Comparison of ENCODE assay signal across 13 cellular contexts in genomic region chr1:211548321-211549091, GRCh38. TPM values are rescaled to one million over a fixed set of nuclear protein-coding genes. Genes with fewer than 3 reads are reported as not detected.
A peak's percentile ranks its signal among the peaks of the same experiment; 100 is the strongest.
DNase-seq lines count a peak whose midpoint lies in the region; ATAC-seq, FAIRE-seq and TF ChIP-seq lines count a peak whose summit lies in the region.
"Had no signal": no experiment of that assay in that cellular context is flagged by ENCODE, and none has a peak within 500 bp of the region (broad histone marks: within the 10 kb centered on the region; RNA-seq: fewer than 3 reads in every experiment).

No MANE protein-coding gene starts in this region.

- POLR2A ChIA-PET in CD4-positive, alpha-beta T cell (lab: Charles Lee) = no interaction called here
- POLR2A ChIA-PET in GM12878 (lab: Charles Lee) = no interaction called here
- POLR2A ChIA-PET in naive thymus-derived CD4-positive, alpha-beta T cell (lab: Charles Lee) = no interaction called here

- FAIRE-seq in HTR-8/SVneo (lab: Jason Lieb, UNC) (peak; percentile 42), GM12878 (lab: Jason Lieb, UNC) (no peak)

- no peak overlapping the region for H3K4me2 ChIP-seq in GM12878 (ENCODE audit: control insufficient read depth, insufficient read depth)

- BruUV-seq in GM12878 (replicated peaks; lab: Mats Ljungman, UMichigan) = no TSS peak

- H3K4me1 ChIP-seq in GM12878 (ENCODE audit: control insufficient read depth, insufficient read depth, low read length) = 0 out of 2 replicates have a peak, but pooled peaks cover 3% of the 10 kb centered on the region
- H3K4me1 ChIP-seq in naive thymus-derived CD4-positive, alpha-beta T cell (ENCODE audit: control insufficient read depth in 2 of 2, insufficient read depth in 2 of 2, low read length in 2 of 2) = no peaks in the 10 kb centered on the region
- H3K4me1 ChIP-seq: right lobe of liver had no signal

- no peak overlapping the region for H3K4me3 Mint-ChIP-seq in CD4-positive, alpha-beta T cell
- peak overlapping the region in 1 of 10 donors; percentile 33 for H3K4me3 Mint-ChIP-seq in naive thymus-derived CD4-positive, alpha-beta T cell
- H3K4me3 Mint-ChIP-seq in type B pancreatic cell (no peak overlapping the region), mesothelial cell of epicardium (no peak overlapping the region)

- peaks cover 5% of the 10 kb centered on the region for H3K27me3 Mint-ChIP-seq in CD4-positive, alpha-beta T cell
- peaks cover 0 to 12% (median 0%) of the 10 kb centered on the region in 5 donors for H3K27me3 Mint-ChIP-seq in naive thymus-derived CD4-positive, alpha-beta T cell
- H3K27me3 Mint-ChIP-seq in type B pancreatic cell = no peaks in the 10 kb centered on the region
- H3K27me3 Mint-ChIP-seq in mesothelial cell of epicardium (ENCODE audit: low read depth) = no peaks in the 10 kb centered on the region

- H3K27ac Mint-ChIP-seq in CD4-positive, alpha-beta T cell = no peak overlapping the region
- no peak overlapping the region for H3K27ac Mint-ChIP-seq in naive thymus-derived CD4-positive, alpha-beta T cell
- H3K27ac Mint-ChIP-seq in type B pancreatic cell (no peak overlapping the region), mesothelial cell of epicardium (no peak overlapping the region)

- H3K4me3 ChIP-seq in GM12878 = no peak overlapping the region
- H3K4me3 ChIP-seq in naive thymus-derived CD4-positive, alpha-beta T cell (ENCODE audit: low read length) = no peak overlapping the region
- H3K4me3 ChIP-seq: adrenal gland, right lobe of liver had no signal

- SMC1A ChIA-PET in GM12878 (lab: Charles Lee; ENCODE audit: uncharacterized antibody, unreplicated experiment) = interaction anchor here (1.1 to 1.6 kb wide), 2 partner anchors 11 to 104 kb away, joined by 3 to 5 read pairs; no protein-coding TSS in a partner anchor

- H4K20me1 ChIP-seq in GM12878 (ENCODE audit: control insufficient read depth, insufficient read depth) = no peaks in the 10 kb centered on the region

- H3K9me3 Mint-ChIP-seq in CD4-positive, alpha-beta T cell = no peaks in the 10 kb centered on the region
- H3K9me3 Mint-ChIP-seq in naive thymus-derived CD4-positive, alpha-beta T cell = no peaks in the 10 kb centered on the region
- H3K9me3 Mint-ChIP-seq in type B pancreatic cell = no peaks in the 10 kb centered on the region
- no peaks in the 10 kb centered on the region for H3K9me3 Mint-ChIP-seq in mesothelial cell of epicardium

- no peaks in the 10 kb centered on the region for H3K79me2 ChIP-seq in GM12878 (ENCODE audit: control insufficient read depth, insufficient read depth, low read length)

- H3K4me1 Mint-ChIP-seq in CD4-positive, alpha-beta T cell (ENCODE audit: low read depth) = no peaks in the 10 kb centered on the region
- H3K4me1 Mint-ChIP-seq in naive thymus-derived CD4-positive, alpha-beta T cell = peaks cover 0 to 5% (median 0%) of the 10 kb centered on the region in 7 donors
- H3K4me1 Mint-ChIP-seq in type B pancreatic cell (ENCODE audit: unreplicated experiment) (no peaks in the 10 kb centered on the region), mesothelial cell of epicardium (peaks cover 12% of the 10 kb centered on the region)

- no peak overlapping the region for H3K27ac ChIP-seq in CD4-positive, alpha-beta T cell (ENCODE audit: low read depth, low read length)
- H3K27ac ChIP-seq in GM12878 (ENCODE audit: control insufficient read depth, insufficient read depth) = no peak overlapping the region
- H3K27ac ChIP-seq in naive thymus-derived CD4-positive, alpha-beta T cell (ENCODE audit: low read depth, low read length) = no peak overlapping the region
- H3K27ac ChIP-seq: adrenal gland, right lobe of liver had no signal

- no peaks in the 10 kb centered on the region for H3K36me3 ChIP-seq in GM12878 (ENCODE audit: control insufficient read depth in 2 of 2, insufficient read depth in 2 of 2, low read length in 1 of 2)
- no peaks in the 10 kb centered on the region for H3K36me3 ChIP-seq in naive thymus-derived CD4-positive, alpha-beta T cell (ENCODE audit: control insufficient read depth in 2 of 3, insufficient read depth in 3 of 3, low read length in 3 of 3)
- H3K36me3 ChIP-seq: adrenal gland, right lobe of liver had no signal

- no peaks in the 10 kb centered on the region for H3K27me3 ChIP-seq in CD4-positive, alpha-beta T cell (ENCODE audit: control insufficient read depth, insufficient read depth, low read length)
- H3K27me3 ChIP-seq in GM12878 (replicated peaks in 1 of 2; ENCODE audit: control insufficient read depth in 2 of 2, insufficient read depth in 2 of 2, low read length in 1 of 2) = no peaks in the 10 kb centered on the region; a peak in 1 of 4 replicates
- no peaks in the 10 kb centered on the region for H3K27me3 ChIP-seq in naive thymus-derived CD4-positive, alpha-beta T cell (ENCODE audit: control insufficient read depth in 2 of 2, insufficient read depth in 2 of 2, low read length in 2 of 2)
- H3K27me3 ChIP-seq: adrenal gland, right lobe of liver had no signal

- intact Hi-C loops in CD4-positive, alpha-beta T cell (cut with DNase I, micrococcal nuclease) = no loop called here
- intact Hi-C loops in GM12878 (cut with micrococcal nuclease; ENCODE audit: unreplicated experiment) = no loop called here
- intact Hi-C loops in naive thymus-derived CD4-positive, alpha-beta T cell (cut with micrococcal nuclease) = no loop called here

- RAD21 ChIA-PET in GM12878 (lab: Charles Lee; ENCODE audit: unreplicated experiment) = interaction anchor here (0.5 kb wide), 1 partner anchor 73 kb away, joined by 3 read pairs; no protein-coding TSS in a partner anchor

- H3K36me3 Mint-ChIP-seq in CD4-positive, alpha-beta T cell (ENCODE audit: low read depth) = no peaks in the 10 kb centered on the region
- H3K36me3 Mint-ChIP-seq in naive thymus-derived CD4-positive, alpha-beta T cell = no peaks in the 10 kb centered on the region
- H3K36me3 Mint-ChIP-seq in type B pancreatic cell (no peaks in the 10 kb centered on the region), mesothelial cell of epicardium (no peaks in the 10 kb centered on the region)

- TF ChIP-seq EP300 in GM12878 (IDR thresholded peaks at IDR 0.05; ENCODE audit: borderline replicate concordance in 1 of 2, control insufficient read depth in 1 of 2, low read depth in 2 of 2, low read length in 2 of 2) = no peak

- no peaks in the 10 kb centered on the region for H3K9me3 ChIP-seq in CD4-positive, alpha-beta T cell (ENCODE audit: control insufficient read depth, low read length)
- H3K9me3 ChIP-seq in GM12878 (replicated peaks; ENCODE audit: control insufficient read depth, insufficient read depth, low read length) = no peaks in the 10 kb centered on the region
- no peaks in the 10 kb centered on the region for H3K9me3 ChIP-seq in naive thymus-derived CD4-positive, alpha-beta T cell (ENCODE audit: control insufficient read depth in 2 of 3, low read length in 3 of 3)
- H3K9me3 ChIP-seq: adrenal gland, right lobe of liver had no signal

- no peak for TF ChIP-seq POLR2A in GM12878 (IDR thresholded peaks at IDR 0.05; ENCODE audit: low read depth, low read length)

- DNase-seq in CD4-positive, alpha-beta T cell = peak in 1 of 10 experiments; percentile 7
- no peak for DNase-seq in HTR-8/SVneo (ENCODE audit: insufficient read length, low spot score)
- DNase-seq in GM12878 (ENCODE audit: low read depth, low spot score) = no peak
- DNase-seq in naive thymus-derived CD4-positive, alpha-beta T cell = peak in 1 of 9 donors; percentile 26
- DNase-seq in cerebellar cortex (ENCODE audit: low spot score) = no peak
- no peak for DNase-seq in type B pancreatic cell (ENCODE audit: extremely low spot score, unreplicated experiment)
- no peak for DNase-seq in mesothelial cell of epicardium (ENCODE audit: low spot score in 2 of 2, unreplicated experiment in 2 of 2)
- DNase-seq: DMS79, glutamatergic neuron, right lobe of liver had no signal

- TF ChIP-seq CTCF in CD4-positive, alpha-beta T cell (IDR thresholded peaks at IDR 0.05) = no peak
- no peak for TF ChIP-seq CTCF in GM12878 (IDR thresholded peaks at IDR 0.05 in 2 of 3, conservative IDR thresholded peaks at IDR 0.05 in 1 of 3; ENCODE audit: control insufficient read depth in 2 of 3, extremely low read depth in 1 of 3, insufficient read depth in 1 of 3, low read depth in 3 of 3, low read length in 3 of 3)
- no peak for TF ChIP-seq CTCF in type B pancreatic cell (conservative IDR thresholded peaks at IDR 0.05)
- no peak for TF ChIP-seq CTCF in mesothelial cell of epicardium (IDR thresholded peaks at IDR 0.05; ENCODE audit: unreplicated experiment)

- in situ Hi-C loops in GM12878 (cut with MboI) = no loop called here

- 50% methylated on average over 9 of the region's 9 CpGs for WGBS in GM12878 (ENCODE audit: insufficient coverage, insufficient replicate concordance, low lambda C conversion rate, missing lambda C conversion rate)

- CTCF ChIA-PET in CD4-positive, alpha-beta T cell (lab: Charles Lee) = no interaction called here
- CTCF ChIA-PET in GM12878 (lab: Yijun Ruan, JAX) = interaction anchor here (0.9 to 1.5 kb wide), 2 partner anchors 34 to 105 kb away, joined by 3 to 6 read pairs; no protein-coding TSS in a partner anchor
- CTCF ChIA-PET in naive thymus-derived CD4-positive, alpha-beta T cell (lab: Charles Lee) = no interaction called here

- no peak overlapping the region for H3K9ac ChIP-seq in GM12878 (ENCODE audit: control insufficient read depth, insufficient read depth, low read length)

- H2AFZ ChIP-seq in GM12878 (ENCODE audit: control insufficient read depth, low read depth, low read length) = no peak overlapping the region

- peak; percentile 61 for ATAC-seq in CD4-positive, alpha-beta T cell (ENCODE audit: poor library complexity)
- ATAC-seq in GM12878 (peak; percentile 35), GM18870 (IDR thresholded peaks at IDR 0.05; ENCODE audit: unreplicated experiment) (no peak)
- peak; percentile 34 for ATAC-seq in naive thymus-derived CD4-positive, alpha-beta T cell

- TF ChIP-seq RAD21 in GM12878 (IDR thresholded peaks at IDR 0.05; ENCODE audit: insufficient read depth, low read depth, low read length) = no peak

RNA-seq across cellular contexts. Expression of gene SLC30A1, which starts 30.5 kb away (rescaled TPM):
- 1 to 10 TPM; 6.0 TPM for total RNA-seq in CD4-positive, alpha-beta T cell
- 28.5 and 29.1 TPM in 2 replicates for total RNA-seq in GM12878 (2013; cell fraction: nucleolus; rRNA removed)
- total RNA-seq in GM12878 (2014; rRNA removed) (6.7 and 8.0 TPM in 2 replicates), GM12878 (2014; rRNA removed; fragmentation: Illumina TruSeq; extraction: Trizol) (10.0 and 10.6 TPM in 2 replicates), GM12878 (2021) (13.4 and 14.1 TPM in 2 replicates), type B pancreatic cell (ENCODE audit: low replicate concordance) (21.8 and 46.2 TPM in 2 replicates), mesothelial cell of epicardium (11.0 to 11.7 TPM (median 11.1 TPM) in 3 replicates)
- 3.9 TPM for polyA plus RNA-seq in GM12878 (2011; ENCODE audit: low read depth)
- polyA plus RNA-seq in GM12878 (2011; rRNA removed) (10.2 and 17.7 TPM in 2 replicates), GM12878 (2014; fragmentation: Illumina TruSeq; extraction: Trizol) (7.4 and 8.7 TPM in 2 replicates), GM12878 (2014; fragmentation: Nextera tagmentation; extraction: Ambion mirVana) (1 to 10 TPM; 3.5 to 4.0 TPM), GM12878 (2014; rRNA removed) (4.3 and 4.5 TPM in 2 replicates), GM12878 (2016; fragmentation: Nextera tagmentation; extraction: Ambion mirVana) (10 to 100 TPM; 11.8 to 13.9 TPM)
- 4.4 and 4.7 TPM in 2 replicates for polyA plus RNA-seq in GM12878 (2011; cell fraction: cytosol; rRNA removed)
- polyA plus RNA-seq in GM12878 (2011; cell fraction: nucleus; rRNA removed) = 8.1 and 8.6 TPM in 2 replicates
- polyA plus RNA-seq in GM12878 (2012) = 6.2 and 7.7 TPM in 2 replicates
- 13.4 and 16.5 TPM in 2 replicates for polyA minus RNA-seq in GM12878 (2011; rRNA and poly(A)+ RNA removed)
- polyA minus RNA-seq in GM12878 (2011; cell fraction: cytosol; rRNA and poly(A)+ RNA removed) = 9.1 and 9.9 TPM in 2 replicates
- polyA minus RNA-seq in GM12878 (2011; cell fraction: nucleus; rRNA and poly(A)+ RNA removed) = 16.4 and 21.0 TPM in 2 replicates
- total RNA-seq in naive thymus-derived CD4-positive, alpha-beta T cell = 10 to 100 TPM in 1 of 5 experiments, 1 to 10 TPM in 4; 5.8 to 12.1 (median 8.8) TPM
- polyA plus RNA-seq in naive thymus-derived CD4-positive, alpha-beta T cell = 1 to 10 TPM; 1.1 to 2.0 TPM

RNA-seq across cellular contexts. Expression of gene RD3, which starts 56.5 kb away (rescaled TPM):
- not detected for total RNA-seq in CD4-positive, alpha-beta T cell
- not detected in 2 replicates for total RNA-seq in GM12878 (2013; cell fraction: nucleolus; rRNA removed)
- total RNA-seq in GM12878 (2014; rRNA removed) (not detected in 2 replicates), GM12878 (2014; rRNA removed; fragmentation: Illumina TruSeq; extraction: Trizol) (not detected in 2 replicates), GM12878 (2021) (not detected in 2 replicates), type B pancreatic cell (ENCODE audit: low replicate concordance) (0.14 TPM in 1 of 2 replicates, not detected in the other), mesothelial cell of epicardium (0.09 to 0.13 TPM (median 0.11 TPM) in 3 replicates)
- polyA plus RNA-seq in GM12878 (2011; ENCODE audit: low read depth) = not detected
- polyA plus RNA-seq in GM12878 (2011; rRNA removed) (not detected in 2 replicates), GM12878 (2014; fragmentation: Illumina TruSeq; extraction: Trizol) (not detected in 2 replicates), GM12878 (2014; fragmentation: Nextera tagmentation; extraction: Ambion mirVana) (not detected), GM12878 (2014; rRNA removed) (not detected in 2 replicates), GM12878 (2016; fragmentation: Nextera tagmentation; extraction: Ambion mirVana) (not detected)
- polyA plus RNA-seq in GM12878 (2011; cell fraction: cytosol; rRNA removed) = not detected in 2 replicates
- polyA plus RNA-seq in GM12878 (2011; cell fraction: nucleus; rRNA removed) = not detected in 2 replicates
- polyA plus RNA-seq in GM12878 (2012) = not detected in 2 replicates
- not detected in 2 replicates for polyA minus RNA-seq in GM12878 (2011; rRNA and poly(A)+ RNA removed)
- polyA minus RNA-seq in GM12878 (2011; cell fraction: cytosol; rRNA and poly(A)+ RNA removed) = not detected in 2 replicates
- not detected in 2 replicates for polyA minus RNA-seq in GM12878 (2011; cell fraction: nucleus; rRNA and poly(A)+ RNA removed)
- total RNA-seq in naive thymus-derived CD4-positive, alpha-beta T cell = not detected
- not detected for polyA plus RNA-seq in naive thymus-derived CD4-positive, alpha-beta T cell
- total RNA-seq: right lobe of liver, RPMI7951 had no signal
